ENCODE assay signal across 16 cellular contexts in the genomic region with DNA sequence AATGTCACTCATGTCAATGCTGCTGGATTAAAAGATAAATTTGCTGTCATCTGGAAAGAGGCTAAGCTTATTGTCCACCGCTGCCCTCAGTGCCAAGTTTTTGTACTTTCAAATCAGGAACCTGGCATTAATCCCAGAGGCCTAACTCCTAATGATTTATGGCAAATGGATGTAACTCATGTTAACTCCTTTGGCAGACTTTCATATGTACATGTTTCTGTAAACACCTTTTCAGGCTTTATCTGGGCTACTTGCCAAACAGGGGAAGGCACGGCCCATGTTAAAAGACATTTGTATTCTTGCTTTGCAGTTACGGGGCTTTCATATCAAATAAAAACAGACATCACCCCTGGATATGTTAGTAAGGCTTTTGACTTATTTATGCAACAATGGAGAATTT.
A peak's percentile ranks its signal among the peaks of the same experiment; 100 is the strongest.
DNase-seq lines count a peak whose midpoint lies in the region; ATAC-seq and TF ChIP-seq lines count a peak whose summit lies in the region.
"Had no signal": no experiment of that assay in that cellular context is flagged by ENCODE, and none has a peak within 500 bp of the region (broad histone marks: within the 10 kb centered on the region; RNA-seq: fewer than 3 reads in every experiment).

No MANE protein-coding gene starts in this region.

- H3K9me3 ChIP-seq in gastroesophageal sphincter (peaks cover 0 to 14% (median 0%) of the 10 kb centered on the region in 3 donors), MG63 (no peaks in the 10 kb centered on the region; the same call in 1 of the 2 replicates)

- H3K27ac ChIP-seq in gastroesophageal sphincter, result no peak overlapping the region
- H3K27ac ChIP-seq: heart left ventricle had no signal

- TF ChIP-seq EP300 in gastroesophageal sphincter (IDR thresholded peaks at IDR 0.05), result no peak

- H3K4me3 ChIP-seq in fibroblast of the aortic adventitia (ENCODE audit: low read depth, low read length) (no peak overlapping the region), gastroesophageal sphincter (no peak overlapping the region), MG63 (no peak overlapping the region)
- H3K4me3 ChIP-seq: heart left ventricle had no signal

- peaks cover 0 to 14% (median 0%) of the 10 kb centered on the region in 3 donors for H3K4me1 ChIP-seq in gastroesophageal sphincter
- H3K4me1 ChIP-seq: heart left ventricle had no signal

- TF ChIP-seq POLR2A in gastroesophageal sphincter (IDR thresholded peaks at IDR 0.05), result no peak

- H3K27me3 ChIP-seq in gastroesophageal sphincter (no peaks in the 10 kb centered on the region), MG63 (no peaks in the 10 kb centered on the region)
- H3K27me3 ChIP-seq: heart left ventricle had no signal

- TF ChIP-seq CTCF in fibroblast of the aortic adventitia (IDR thresholded peaks at IDR 0.05; ENCODE audit: insufficient read depth, low read length) (no peak), gastroesophageal sphincter (IDR thresholded peaks at IDR 0.05) (no peak)

- H3K36me3 ChIP-seq in gastroesophageal sphincter (no peaks in the 10 kb centered on the region), MG63 (no peaks in the 10 kb centered on the region)
- H3K36me3 ChIP-seq: heart left ventricle had no signal

- DNase-seq in DMS153 (lab: John Stamatoyannopoulos, UW) (peak; percentile 99), NCI-H146 (lab: John Stamatoyannopoulos, UW) (peak; percentile 61), NCI-H774 (lab: John Stamatoyannopoulos, UW) (peak; percentile 94), fibroblast of the aortic adventitia (ENCODE audit: low read depth) (peak; percentile 1), MG63 (no peak), Kasumi-1 (lab: John Stamatoyannopoulos, UW) (no peak)
- DNase-seq: activated CD8-positive, alpha-beta memory T cell treated with anti-CD3 and anti-CD28 coated beads, Interleukin-2, amount 10 ng/mL, durations not matched to agents 7 days and 5 days; DND-41; heart left ventricle; HFFc6; left colon; naive thymus-derived CD4-positive, alpha-beta T cell; stimulated activated CD4-positive, alpha-beta T cell treated with anti-CD3 and anti-CD28 coated beads, Interleukin-1b, Interleukin-23, amount 100 ng/mL, for 48 hours; trophoblast cell had no signal

- WGBS in gastroesophageal sphincter (ENCODE audit: low coverage in 1 of 2), 2 donors, result 7 to 14% methylated on average over 2 to 3 of the region's 3 CpGs

- ATAC-seq in gastroesophageal sphincter, result no peak
- no peak for ATAC-seq in activated CD4-positive, CD25-positive, alpha-beta regulatory T cell treated with anti-CD3 and anti-CD28 coated beads, Interleukin-2, amount 50 U/mL, for 24 hours
- ATAC-seq: activated CD8-positive, alpha-beta memory T cell treated with anti-CD3 and anti-CD28 coated beads, Interleukin-2, amount 10 ng/mL, durations not matched to agents 7 days and 5 days; heart left ventricle; left colon; naive thymus-derived CD4-positive, alpha-beta T cell had no signal

Comparison
In these comparisons a context has a peak if more than half of its experiments do, and no peak if none do; other contexts are left out.
1. DNase-seq: peak in DMS153 (single experiment), NCI-H146 (single experiment), NCI-H774 (single experiment) and fibroblast of the aortic adventitia (single experiment); none in MG63 (single experiment) and Kasumi-1 (0 of 2).